8 cellular contexts compared by ENCODE assay signal in the genomic region with DNA sequence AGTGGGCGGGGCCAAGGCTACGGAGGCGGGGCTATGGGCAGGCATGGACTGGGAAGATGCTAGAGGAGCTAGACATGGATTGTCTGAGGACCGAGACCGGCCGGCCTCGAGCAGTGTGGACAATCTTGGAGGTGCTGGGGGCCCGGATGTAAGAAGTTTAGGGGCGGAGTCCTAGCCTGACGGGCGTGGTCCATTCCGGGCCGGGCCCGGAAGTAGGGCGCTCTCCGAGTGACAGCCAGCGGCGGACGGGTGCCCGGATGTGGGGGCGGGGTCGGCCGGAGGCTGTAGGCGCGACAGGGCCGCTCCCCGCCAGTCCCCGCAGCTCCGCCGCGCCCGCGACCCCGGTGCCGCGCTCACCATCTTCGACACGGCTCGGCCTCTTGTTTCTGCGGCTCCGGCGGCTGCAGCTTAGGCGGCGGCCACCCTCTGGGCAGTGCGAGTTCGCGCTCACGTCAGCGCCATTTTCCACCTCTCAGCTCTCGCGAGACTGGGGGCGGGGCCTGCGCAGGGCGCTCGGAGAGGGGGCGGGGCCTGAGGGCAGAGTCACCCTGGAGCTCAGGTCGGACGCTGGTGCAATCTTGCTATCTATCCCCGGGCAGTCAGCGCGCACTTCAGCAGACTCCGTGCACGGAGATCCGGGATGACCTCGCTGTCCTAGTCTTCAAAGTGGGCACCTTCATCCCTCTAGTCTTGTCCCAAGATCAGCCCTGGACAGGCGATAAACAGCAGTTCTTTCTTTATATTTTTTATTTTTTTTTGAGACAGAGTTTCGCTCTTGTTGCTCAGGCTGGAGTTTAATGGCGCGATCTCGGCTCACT. TPM values are rescaled to one million over a fixed set of nuclear protein-coding genes. Genes with fewer than 3 reads are reported as not detected.
A peak's percentile ranks its signal among the peaks of the same experiment; 100 is the strongest.
DNase-seq lines count a peak whose midpoint lies in the region; ATAC-seq and TF ChIP-seq lines count a peak whose summit lies in the region.

Gene ZNF414 (minus strand): TSS at position 481 of the 818 bp plus-strand sequence. CDS start 121 bp downstream, at position 360.

- POLR2A ChIA-PET in AG04450 (lab: Yijun Ruan, JAX), result interaction anchor here (0.5 to 2.0 kb wide), 27 partner anchors 8 to 1495 kb away, joined by 3 to 13 read pairs (median 5); partner anchors contain the start of genes ANGPTL4, HNRNPM, MARCHF2 and NDUFA7

- H3K27ac ChIP-seq in AG04450 (ENCODE audit: low read depth, low read length) (peak within 1 kb of the TSS; percentile 73), VCaP (peak within 1 kb of the TSS; percentile 90)

- H3K4me2 ChIP-seq in skeletal muscle satellite cell (ENCODE audit: low read length), result peak within 1 kb of the TSS; percentile 89

- peaks cover 4% of the 10 kb centered on the region for H3K36me3 ChIP-seq in skeletal muscle satellite cell (ENCODE audit: insufficient read depth, low read length)

- H3K27me3 ChIP-seq in AG04450 (ENCODE audit: control insufficient read depth, insufficient read depth, low read length), result peaks cover 3% of the 10 kb centered on the region
- H3K27me3 ChIP-seq in skeletal muscle satellite cell (ENCODE audit: control insufficient read depth, insufficient read depth, low read length), result no peaks in the 10 kb centered on the region

- no peak for TF ChIP-seq CTCF in AG04450 (IDR thresholded peaks at IDR 0.05; ENCODE audit: low read depth, low read length)
- no peak for TF ChIP-seq CTCF in VCaP (conservative IDR thresholded peaks at IDR 0.05)

- peak; percentile 92 for DNase-seq in AG04450 (ENCODE audit: low read depth, low spot score)
- peak; percentile 96 for DNase-seq in NCI-H2227 (lab: John Stamatoyannopoulos, UW; ENCODE audit: unreplicated experiment)
- DNase-seq in T47D (ENCODE audit: low read depth in 1 of 2, low spot score in 1 of 2), result peak; percentile 96 to 97

- ATAC-seq in GM18907 (IDR thresholded peaks at IDR 0.05; ENCODE audit: unreplicated experiment), result peak; percentile 89
- peak; percentile 79 for ATAC-seq in HG03139 (IDR thresholded peaks at IDR 0.05; ENCODE audit: unreplicated experiment)

- H3K4me3 ChIP-seq in AG04450 (ENCODE audit: low read depth, low read length) (peak within 1 kb of the TSS; percentile 76), iPS-18c (ENCODE audit: insufficient read depth, low read depth, low read length) (peak within 1 kb of the TSS; percentile 98), skeletal muscle satellite cell (ENCODE audit: low read length) (peak within 1 kb of the TSS; percentile 96)

- H3K9me3 ChIP-seq in AG04450 (ENCODE audit: control insufficient read depth, insufficient read depth, low read length) (peaks cover 4% of the 10 kb centered on the region; the same call in 1 of the 2 replicates), iPS-18c (ENCODE audit: control insufficient read depth, insufficient read depth, low read length) (no peaks in the 10 kb centered on the region), skeletal muscle satellite cell (replicated peaks; ENCODE audit: low read length) (no peaks in the 10 kb centered on the region)

- in situ Hi-C loops in T47D (cut with HindIII; ENCODE audit: low pct_unique_long_range_greater_than_20kb, low sequenced_read_pairs), result no loop called here

- peaks cover 28% of the 10 kb centered on the region for H3K4me1 ChIP-seq in skeletal muscle satellite cell (ENCODE audit: control insufficient read depth, insufficient read depth, low read length)

- H3K9ac ChIP-seq in skeletal muscle satellite cell (ENCODE audit: low read depth, low read length), result peak within 1 kb of the TSS; percentile 100

- CTCF ChIA-PET in AG04450 (lab: Charles Lee), result interaction anchor here (0.9 to 1.7 kb wide), 7 partner anchors 9 to 570 kb away, joined by 3 to 19 read pairs (median 8); partner anchors contain the start of gene MARCHF2

RNA-seq across cellular contexts. Expression of gene ZNF414, which starts in this region (rescaled TPM):
- polyA plus RNA-seq in AG04450 (2011; rRNA removed), result 2.0 and 3.6 TPM in 2 replicates
- 1.6 and 2.9 TPM in 2 replicates for polyA minus RNA-seq in AG04450 (2011; rRNA and poly(A)+ RNA removed)
- 3.3 and 5.3 TPM in 2 replicates for total RNA-seq in skeletal muscle satellite cell (2012; rRNA removed)

Comparison
In these comparisons a context has a peak if more than half of its experiments do, and no peak if none do; other contexts are left out.
1. Peak in every context shown above with its lines: DNase-seq, ATAC-seq, H3K4me3 ChIP-seq and H3K27ac ChIP-seq.